9 cellular contexts compared by ENCODE assay signal in genomic region chr7:108358553-108358952, GRCh38.
DNase-seq lines count a peak whose midpoint lies in the region; TF ChIP-seq lines count a peak whose summit lies in the region.
"Had no signal": no experiment of that assay in that cellular context is flagged by ENCODE, and none has a peak within 500 bp of the region (broad histone marks: within the 10 kb centered on the region; RNA-seq: fewer than 3 reads in every experiment).

No MANE protein-coding gene starts in this region.

- H2AK5ac ChIP-seq in H9 (ENCODE audit: insufficient read length, low read length) = no peak overlapping the region

- no peaks in the 10 kb centered on the region for H3K27me3 ChIP-seq in H9 (ENCODE audit: insufficient read depth, low read length)
- no peaks in the 10 kb centered on the region for H3K27me3 ChIP-seq in CD8-positive, alpha-beta memory T cell (ENCODE audit: insufficient read depth, low read length, poor library complexity, severe bottlenecking)

- CTCF ChIA-PET in CD8-positive, alpha-beta memory T cell (lab: Charles Lee) = no interaction called here

- no peak overlapping the region for H3K27ac Mint-ChIP-seq in H9
- H3K27ac Mint-ChIP-seq in progenitor cell of endocrine pancreas = peak overlapping the region; percentile 4
- no peak overlapping the region for H3K27ac Mint-ChIP-seq in CD8-positive, alpha-beta memory T cell
- H3K27ac Mint-ChIP-seq: natural killer cell had no signal

- no peak overlapping the region for H2AFZ ChIP-seq in H9 (ENCODE audit: low read length)

- no peaks in the 10 kb centered on the region for H3K79me2 ChIP-seq in H9 (ENCODE audit: insufficient read depth, low read length)

- no peaks in the 10 kb centered on the region for H4K20me1 ChIP-seq in H9 (ENCODE audit: control insufficient read depth, insufficient read depth, insufficient read length)

- POLR2A ChIA-PET in CD8-positive, alpha-beta memory T cell (lab: Charles Lee) = no interaction called here

- H2BK20ac ChIP-seq in H9 (ENCODE audit: low read depth, low read length, poor library complexity, severe bottlenecking) = no peak overlapping the region

- H3K36me3 Mint-ChIP-seq in H9 (ENCODE audit: insufficient read depth in 1 of 3, low read depth in 3 of 3) (0 out of 7 replicates have a peak, but pooled peaks cover 0 to 4% (median 0%) of the 10 kb centered on the region in 3 experiments), progenitor cell of endocrine pancreas (ENCODE audit: insufficient read depth) (peaks cover 1% of the 10 kb centered on the region)
- H3K36me3 Mint-ChIP-seq in CD8-positive, alpha-beta memory T cell = no peaks in the 10 kb centered on the region
- H3K36me3 Mint-ChIP-seq: natural killer cell had no signal

- no peaks in the 10 kb centered on the region for H3K27me3 Mint-ChIP-seq in H9 (ENCODE audit: low read depth)
- H3K27me3 Mint-ChIP-seq in progenitor cell of endocrine pancreas = no peaks in the 10 kb centered on the region
- H3K27me3 Mint-ChIP-seq in CD8-positive, alpha-beta memory T cell = peaks cover 3 to 7% of the 10 kb centered on the region in 2 donors

- no peaks in the 10 kb centered on the region for H3K9me3 ChIP-seq in H9 (ENCODE audit: control insufficient read depth, low read depth, low read length)
- H3K9me3 ChIP-seq in CD8-positive, alpha-beta memory T cell (ENCODE audit: low read length) = no peaks in the 10 kb centered on the region

- no peaks in the 10 kb centered on the region for H3K36me3 ChIP-seq in CD8-positive, alpha-beta memory T cell (ENCODE audit: insufficient read depth, low read length)

- no peak overlapping the region for H3K56ac ChIP-seq in H9 (ENCODE audit: insufficient read length, low read depth, low read length)

- no peak overlapping the region for H3K14ac ChIP-seq in H9 (ENCODE audit: insufficient read depth, low read length)

- no peak overlapping the region for H3K4ac ChIP-seq in H9 (ENCODE audit: low read depth, low read length)

- no peak overlapping the region for H3K4me3 ChIP-seq in choroid plexus epithelial cell (ENCODE audit: low read depth, low read length)
- no peak overlapping the region for H3K4me3 ChIP-seq in CD8-positive, alpha-beta memory T cell (ENCODE audit: low read length)

- no peak overlapping the region for H4K5ac ChIP-seq in H9 (ENCODE audit: insufficient read length, low read depth, low read length)

- no peak overlapping the region for H2BK5ac ChIP-seq in H9 (ENCODE audit: insufficient read length, low read length)

- no peak overlapping the region for H3K27ac ChIP-seq in H9 (ENCODE audit: insufficient read length, low read depth, low read length)
- H3K27ac ChIP-seq in CD8-positive, alpha-beta memory T cell (ENCODE audit: low read depth, low read length) = no peak overlapping the region

- TF ChIP-seq CTCF in H9 (conservative IDR thresholded peaks at IDR 0.05) (no peak), choroid plexus epithelial cell (conservative IDR thresholded peaks at IDR 0.05; ENCODE audit: low read depth, low read length) (no peak), progenitor cell of endocrine pancreas (IDR thresholded peaks at IDR 0.05; ENCODE audit: unreplicated experiment) (no peak)

- H3K4me2 ChIP-seq in H9 (ENCODE audit: insufficient read depth, insufficient read length, low read length) = no peak overlapping the region

- H2BK15ac ChIP-seq in H9 (ENCODE audit: low read depth, low read length) = no peak overlapping the region

- peak; percentile 36 for DNase-seq in H9
- peak; percentile 95 for DNase-seq in NCI-H345 (lab: John Stamatoyannopoulos, UW)
- peak; percentile 94 for DNase-seq in choroid plexus epithelial cell (ENCODE audit: low read depth)
- no peak for DNase-seq in progenitor cell of endocrine pancreas (ENCODE audit: low spot score, unreplicated experiment)
- no peak for DNase-seq in GDM1 (lab: John Stamatoyannopoulos, UW)
- DNase-seq in activated effector memory CD4-positive, alpha-beta T cell treated with anti-CD3 and anti-CD28 coated beads, Interleukin-2, amount 50 U/mL, for 16 hours = no peak
- DNase-seq in CD8-positive, alpha-beta memory T cell = no peak
- no peak for DNase-seq in superior temporal gyrus (ENCODE audit: extremely low spot score)
- DNase-seq: natural killer cell had no signal

- H3K23ac ChIP-seq in H9 (ENCODE audit: insufficient read length, low read depth, low read length) = no peak overlapping the region

- H2BK12ac ChIP-seq in H9 (ENCODE audit: insufficient read length, low read depth, low read length) = no peak overlapping the region

- H3K9me3 Mint-ChIP-seq in H9 = no peaks in the 10 kb centered on the region; a peak in 1 of 5 replicates
- peaks cover 3% of the 10 kb centered on the region for H3K9me3 Mint-ChIP-seq in progenitor cell of endocrine pancreas (ENCODE audit: low read depth)
- peaks cover 0 to 3% (median 0%) of the 10 kb centered on the region in 5 donors for H3K9me3 Mint-ChIP-seq in CD8-positive, alpha-beta memory T cell

- H3K4me1 ChIP-seq in H9 (ENCODE audit: insufficient read depth, low read length) = no peaks in the 10 kb centered on the region
- H3K4me1 ChIP-seq in CD8-positive, alpha-beta memory T cell (ENCODE audit: insufficient read depth, low read length) = no peaks in the 10 kb centered on the region

- H3K79me1 ChIP-seq in H9 (ENCODE audit: insufficient read depth, low read depth, low read length, poor library complexity, severe bottlenecking) = no peaks in the 10 kb centered on the region

- no peak overlapping the region for H4K91ac ChIP-seq in H9 (ENCODE audit: insufficient read length, low read depth, low read length)

- H4K8ac ChIP-seq in H9 (replicated peaks; ENCODE audit: insufficient read length, low read depth, low read length) = no peak overlapping the region

- H3K4me3 Mint-ChIP-seq in H9 = no peak overlapping the region
- no peak overlapping the region for H3K4me3 Mint-ChIP-seq in progenitor cell of endocrine pancreas (ENCODE audit: low read depth)
- H3K4me3 Mint-ChIP-seq in CD8-positive, alpha-beta memory T cell = no peak overlapping the region
- H3K4me3 Mint-ChIP-seq: natural killer cell had no signal

- no peaks in the 10 kb centered on the region for H3K23me2 ChIP-seq in H9 (ENCODE audit: insufficient read length, low read depth, low read length, poor library complexity, severe bottlenecking)

- no CpG with 5 or more reads among the region's 4 CpGs for WGBS in H9 (ENCODE audit: extremely low coverage, insufficient read length, low lambda C conversion rate)

- no peak overlapping the region for H3T11ph ChIP-seq in H9 (ENCODE audit: low read length)

- H3K4me1 Mint-ChIP-seq in H9 (0 out of 4 replicates have a peak, but pooled peaks cover 0 to 2% of the 10 kb centered on the region in 2 experiments), progenitor cell of endocrine pancreas (ENCODE audit: low read depth) (peaks cover 28% of the 10 kb centered on the region)
- H3K4me1 Mint-ChIP-seq in CD8-positive, alpha-beta memory T cell = no peaks in the 10 kb centered on the region
- H3K4me1 Mint-ChIP-seq: natural killer cell had no signal

- no peak overlapping the region for H3K9ac ChIP-seq in H9 (ENCODE audit: extremely low read depth, insufficient read length, low read length)

- no peak overlapping the region for H3K18ac ChIP-seq in H9 (ENCODE audit: insufficient read length, low read depth, low read length)

- no peak overlapping the region for H2BK120ac ChIP-seq in H9 (ENCODE audit: low read depth, low read length, poor library complexity, severe bottlenecking)

Comparison
In these comparisons a context has a peak if more than half of its experiments do, and no peak if none do; other contexts are left out.
1. DNase-seq: peak in H9 (single experiment), NCI-H345 (single experiment) and choroid plexus epithelial cell (single experiment); none in progenitor cell of endocrine pancreas (single experiment), GDM1 (single experiment), activated effector memory CD4-positive, alpha-beta T cell treated with anti-CD3 and anti-CD28 coated beads, Interleukin-2, amount 50 U/mL, for 16 hours (single experiment), CD8-positive, alpha-beta memory T cell (0 of 5) and superior temporal gyrus (single experiment).